28 cellular contexts compared by ENCODE assay signal in the genomic region with DNA sequence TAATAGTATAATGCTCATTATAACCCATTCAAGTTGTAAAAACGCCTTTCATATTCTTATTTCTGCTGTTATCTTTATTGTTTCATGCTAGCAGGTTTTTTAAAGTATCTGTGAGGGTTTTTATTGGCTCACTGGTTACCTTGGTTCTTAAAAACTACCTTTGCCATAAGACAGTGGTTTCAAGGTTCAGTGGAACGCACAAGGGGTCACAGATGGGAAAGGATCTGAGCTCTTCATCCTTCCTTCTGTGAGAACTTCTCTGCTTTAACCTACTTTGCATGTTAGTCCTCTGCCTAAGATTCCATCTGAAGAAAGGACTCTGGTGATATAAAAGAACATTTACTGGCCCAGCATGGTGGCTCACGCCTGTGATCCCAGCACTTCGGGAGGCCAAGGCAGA.
"Had no signal": no experiment of that assay in that cellular context is flagged by ENCODE, and none has a peak within 500 bp of the region (broad histone marks: within the 10 kb centered on the region; RNA-seq: fewer than 3 reads in every experiment).

No MANE protein-coding gene starts in this region.

- H3K27me3 Mint-ChIP-seq: stimulated activated memory B cell treated with anti-CD40 and anti-IgM and Interleukin-4, amounts not matched to agents 10 μg/mL and 1 μg/mL and 100 μg/mL, for 72 hours; stimulated activated naive B cell treated with anti-CD40 and anti-IgM and Interleukin-4, amounts not matched to agents 10 μg/mL and 1 μg/mL and 100 μg/mL, for 72 hours; stimulated activated naive CD8-positive, alpha-beta T cell treated with anti-CD3 and anti-CD28 coated beads, Interleukin-15, Interleukin-2, amounts not matched to agents 100 ng/mL and 50 ng/mL, for 24 hours; type B pancreatic cell had no signal

- H3K27ac Mint-ChIP-seq: stimulated activated effector memory CD8-positive, alpha-beta T cell treated with anti-CD3 and anti-CD28 coated beads, Interleukin-12 subunit alpha, Interleukin-12 subunit beta, amount 100 ng/mL, for 72 hours; stimulated activated memory B cell treated with anti-CD40 and anti-IgM and Interleukin-4, amounts not matched to agents 10 μg/mL and 1 μg/mL and 100 μg/mL, for 72 hours; stimulated activated naive B cell treated with anti-CD40 and anti-IgM and Interleukin-4, amounts not matched to agents 10 μg/mL and 1 μg/mL and 100 μg/mL, for 72 hours; stimulated activated naive CD8-positive, alpha-beta T cell treated with anti-CD3 and anti-CD28 coated beads, Interleukin-15, amount 100 ng/mL, for 72 hours; stimulated activated naive CD8-positive, alpha-beta T cell treated with anti-CD3 and anti-CD28 coated beads, Interleukin-15, Interleukin-2, amounts not matched to agents 100 ng/mL and 50 ng/mL, for 24 hours; type B pancreatic cell had no signal

- H3K4me1 ChIP-seq: stomach, suprapubic skin, testis, thyroid gland, tibial artery, tibial nerve, transverse colon, upper lobe of left lung, upper lobe of right lung, uterus, vagina had no signal

- DNase-seq: stimulated activated CD4-positive, alpha-beta T cell treated with anti-CD3 and anti-CD28 coated beads, Interleukin-2, amount 100 ng/mL, for 48 hours; stimulated activated CD4-positive, alpha-beta T cell treated with anti-CD3 and anti-CD28 coated beads, Interleukin-4, amount 100 ng/mL, for 1 hour; stimulated activated CD4-positive, alpha-beta T cell treated with anti-CD3 and anti-CD28 coated beads, Interleukin-4, amount 100 ng/mL, for 24 hours; stimulated activated CD4-positive, alpha-beta T cell treated with anti-CD3 and anti-CD28 coated beads, Interleukin-4, amount 100 ng/mL, for 4 hours; stimulated activated CD8-positive, alpha-beta memory T cell treated with anti-CD3 and anti-CD28 coated beads, Interleukin-4, amount 100 ng/mL, for 48 hours; stimulated activated naive B cell treated with anti-CD40 and anti-IgM and Interleukin-4, amounts not matched to agents 10 μg/mL and 1 μg/mL and 100 μg/mL, for 72 hours; stimulated activated naive CD4-positive, alpha-beta T cell; stimulated activated naive CD4-positive, alpha-beta T cell treated with Interleukin-2 at 50 U/mL for 16 hours; stimulated activated naive CD8-positive, alpha-beta T cell treated with anti-CD3 and anti-CD28 coated beads, Interleukin-15, amount 100 ng/mL, for 72 hours; stimulated activated naive CD8-positive, alpha-beta T cell treated with anti-CD3 and anti-CD28 coated beads, Interleukin-15, Interleukin-2, amounts not matched to agents 100 U/mL and 50 U/mL, for 24 hours; stomach; substantia nigra; testis; thyroid gland; tibial artery; transverse colon; trophoblast cell; upper lobe of left lung; upper lobe of right lung; uterus had no signal

- H3K27me3 ChIP-seq: stomach, suprapubic skin, testis, thyroid gland, tibial artery, tibial nerve, transverse colon, upper lobe of left lung, upper lobe of right lung, uterus, vagina had no signal

- H3K4me1 Mint-ChIP-seq: stimulated activated effector memory CD8-positive, alpha-beta T cell treated with anti-CD3 and anti-CD28 coated beads, Interleukin-12 subunit alpha, Interleukin-12 subunit beta, amount 100 ng/mL, for 72 hours; stimulated activated naive CD8-positive, alpha-beta T cell treated with anti-CD3 and anti-CD28 coated beads, Interleukin-15, amount 100 ng/mL, for 72 hours had no signal

- ATAC-seq: stimulated activated effector memory CD8-positive, alpha-beta T cell treated with anti-CD3 and anti-CD28 coated beads, Interleukin-12 subunit alpha, Interleukin-12 subunit beta, amount 100 ng/mL, for 72 hours; stimulated activated memory B cell treated with anti-CD40 and anti-IgM and Interleukin-4, amounts not matched to agents 10 μg/mL and 1 μg/mL and 100 μg/mL, for 72 hours; stimulated activated naive B cell treated with anti-CD40 and anti-IgM and Interleukin-4, amounts not matched to agents 10 μg/mL and 1 μg/mL and 100 μg/mL, for 72 hours; stimulated activated naive CD8-positive, alpha-beta T cell treated with anti-CD3 and anti-CD28 coated beads, Interleukin-15, amount 100 ng/mL, for 72 hours; stimulated activated naive CD8-positive, alpha-beta T cell treated with anti-CD3 and anti-CD28 coated beads, Interleukin-15, Interleukin-2, amounts not matched to agents 100 U/mL and 50 U/mL, for 24 hours; upper lobe of right lung had no signal

- H3K36me3 Mint-ChIP-seq: stimulated activated effector memory CD8-positive, alpha-beta T cell treated with anti-CD3 and anti-CD28 coated beads, Interleukin-12 subunit alpha, Interleukin-12 subunit beta, amount 100 ng/mL, for 72 hours; stimulated activated memory B cell treated with anti-CD40 and anti-IgM and Interleukin-4, amounts not matched to agents 10 μg/mL and 1 μg/mL and 100 μg/mL, for 72 hours had no signal

- H3K9me3 Mint-ChIP-seq: stimulated activated effector memory CD8-positive, alpha-beta T cell treated with anti-CD3 and anti-CD28 coated beads, Interleukin-12 subunit alpha, Interleukin-12 subunit beta, amount 100 ng/mL, for 72 hours; stimulated activated memory B cell treated with anti-CD40 and anti-IgM and Interleukin-4, amounts not matched to agents 10 μg/mL and 1 μg/mL and 100 μg/mL, for 72 hours; type B pancreatic cell had no signal

- H3K4me3 Mint-ChIP-seq: stimulated activated effector memory CD8-positive, alpha-beta T cell treated with anti-CD3 and anti-CD28 coated beads, Interleukin-12 subunit alpha, Interleukin-12 subunit beta, amount 100 ng/mL, for 72 hours; stimulated activated memory B cell treated with anti-CD40 and anti-IgM and Interleukin-4, amounts not matched to agents 10 μg/mL and 1 μg/mL and 100 μg/mL, for 72 hours; stimulated activated naive CD8-positive, alpha-beta T cell treated with anti-CD3 and anti-CD28 coated beads, Interleukin-15, amount 100 ng/mL, for 72 hours; stimulated activated naive CD8-positive, alpha-beta T cell treated with anti-CD3 and anti-CD28 coated beads, Interleukin-15, Interleukin-2, amounts not matched to agents 100 ng/mL and 50 ng/mL, for 24 hours; type B pancreatic cell had no signal

- H3K27ac ChIP-seq: stomach, suprapubic skin, testis, thoracic aorta, thyroid gland, tibial artery, tibial nerve, transverse colon, upper lobe of left lung, upper lobe of right lung, uterus, vagina had no signal

- H3K4me3 ChIP-seq: stomach, suprapubic skin, testis, thoracic aorta, thyroid gland, tibial artery, tibial nerve, transverse colon, upper lobe of left lung, upper lobe of right lung, uterus, vagina had no signal
